ENCODE assay signal across 1 cellular context in the genomic region with DNA sequence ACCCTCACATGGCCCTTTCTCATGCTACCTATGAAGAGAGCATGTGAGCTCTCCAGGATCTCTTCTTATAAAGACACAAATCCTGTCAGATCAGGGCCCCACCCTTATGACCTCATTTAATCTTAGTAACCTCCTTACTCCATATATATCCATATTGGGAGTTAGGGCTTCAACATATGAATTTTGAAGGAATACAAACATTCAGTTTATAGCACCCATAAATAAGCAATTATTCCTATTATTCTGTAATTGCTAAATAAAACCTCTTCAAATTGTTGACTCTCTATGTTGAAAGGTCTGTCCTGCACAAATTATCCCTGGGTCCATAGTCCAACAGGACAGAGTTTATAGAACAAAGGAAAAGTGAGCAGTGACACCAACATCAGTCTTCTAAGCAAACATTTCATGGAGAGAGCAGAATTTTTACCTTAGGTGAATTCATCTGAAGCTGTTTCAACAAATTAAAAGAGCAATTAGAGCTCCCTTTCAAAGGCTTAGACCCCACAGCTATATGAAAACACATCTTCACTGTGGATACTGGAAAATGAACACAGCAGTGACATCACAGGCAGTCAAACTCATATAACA.
TF ChIP-seq lines count a peak whose summit lies in the region.

No MANE protein-coding gene starts in this region.

TF ChIP-seq in HepG2, 621 proteins besides CTCF, POLR2A, EP300 and RAD21 (continued from another document):
- TF ChIP-seq ZNF10 (CRISPR knock-in tag; IDR thresholded peaks at IDR 0.05; ENCODE audit: borderline replicate concordance, low read depth) = no peak
- no peak for TF ChIP-seq ZNF20 (CRISPR knock-in tag; IDR thresholded peaks at IDR 0.05)
- no peak for TF ChIP-seq NONO (IDR thresholded peaks at IDR 0.05)
- 0 out of 2 replicates have a peak, but pooled peaks have one; percentile 47 for TF ChIP-seq NONO (CRISPR knock-in tag; conservative IDR thresholded peaks at IDR 0.05)
- TF ChIP-seq ZNF543 (CRISPR knock-in tag; IDR thresholded peaks at IDR 0.05) = no peak
- TF ChIP-seq FIP1L1 (IDR thresholded peaks at IDR 0.05; ENCODE audit: borderline replicate concordance, insufficient read depth, low read depth, low read length) = no peak
- peak; percentile 31; the same call in 1 of the 2 replicates for TF ChIP-seq ZNF652 (CRISPR knock-in tag; IDR thresholded peaks at IDR 0.05; ENCODE audit: borderline replicate concordance, low read depth)
- TF ChIP-seq, protein P1, sequence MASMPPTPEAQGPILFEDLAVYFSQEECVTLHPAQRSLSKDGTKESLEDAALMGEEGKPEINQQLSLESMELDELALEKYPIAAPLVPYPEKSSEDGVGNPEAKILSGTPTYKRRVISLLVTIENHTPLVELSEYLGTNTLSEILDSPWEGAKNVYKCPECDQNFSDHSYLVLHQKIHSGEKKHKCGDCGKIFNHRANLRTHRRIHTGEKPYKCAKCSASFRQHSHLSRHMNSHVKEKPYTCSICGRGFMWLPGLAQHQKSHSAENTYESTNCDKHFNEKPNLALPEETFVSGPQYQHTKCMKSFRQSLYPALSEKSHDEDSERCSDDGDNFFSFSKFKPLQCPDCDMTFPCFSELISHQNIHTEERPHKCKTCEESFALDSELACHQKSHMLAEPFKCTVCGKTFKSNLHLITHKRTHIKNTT (CRISPR knock-in tag; IDR thresholded peaks at IDR 0.05) = no peak
- peak; percentile 86 for TF ChIP-seq NCOA2 (CRISPR knock-in tag; IDR thresholded peaks at IDR 0.05)
- no peak for TF ChIP-seq SP4 (CRISPR knock-in tag; IDR thresholded peaks at IDR 0.05)
- TF ChIP-seq SP2 (CRISPR knock-in tag; IDR thresholded peaks at IDR 0.05) = no peak
- TF ChIP-seq, protein P2, sequence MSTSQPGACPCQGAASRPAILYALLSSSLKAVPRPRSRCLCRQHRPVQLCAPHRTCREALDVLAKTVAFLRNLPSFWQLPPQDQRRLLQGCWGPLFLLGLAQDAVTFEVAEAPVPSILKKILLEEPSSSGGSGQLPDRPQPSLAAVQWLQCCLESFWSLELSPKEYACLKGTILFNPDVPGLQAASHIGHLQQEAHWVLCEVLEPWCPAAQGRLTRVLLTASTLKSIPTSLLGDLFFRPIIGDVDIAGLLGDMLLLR (CRISPR knock-in tag; IDR thresholded peaks at IDR 0.05) = no peak
- no peak for TF ChIP-seq ZBTB42 (CRISPR knock-in tag; IDR thresholded peaks at IDR 0.05)
- no peak for TF ChIP-seq TOPORS (CRISPR knock-in tag; IDR thresholded peaks at IDR 0.05)
- TF ChIP-seq, protein P3, sequence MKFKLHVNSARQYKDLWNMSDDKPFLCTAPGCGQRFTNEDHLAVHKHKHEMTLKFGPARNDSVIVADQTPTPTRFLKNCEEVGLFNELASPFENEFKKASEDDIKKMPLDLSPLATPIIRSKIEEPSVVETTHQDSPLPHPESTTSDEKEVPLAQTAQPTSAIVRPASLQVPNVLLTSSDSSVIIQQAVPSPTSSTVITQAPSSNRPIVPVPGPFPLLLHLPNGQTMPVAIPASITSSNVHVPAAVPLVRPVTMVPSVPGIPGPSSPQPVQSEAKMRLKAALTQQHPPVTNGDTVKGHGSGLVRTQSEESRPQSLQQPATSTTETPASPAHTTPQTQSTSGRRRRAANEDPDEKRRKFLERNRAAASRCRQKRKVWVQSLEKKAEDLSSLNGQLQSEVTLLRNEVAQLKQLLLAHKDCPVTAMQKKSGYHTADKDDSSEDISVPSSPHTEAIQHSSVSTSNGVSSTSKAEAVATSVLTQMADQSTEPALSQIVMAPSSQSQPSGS (CRISPR knock-in tag; IDR thresholded peaks at IDR 0.05) = peak; percentile 66; the same call in 1 of the 2 replicates
- TF ChIP-seq, protein P4, sequence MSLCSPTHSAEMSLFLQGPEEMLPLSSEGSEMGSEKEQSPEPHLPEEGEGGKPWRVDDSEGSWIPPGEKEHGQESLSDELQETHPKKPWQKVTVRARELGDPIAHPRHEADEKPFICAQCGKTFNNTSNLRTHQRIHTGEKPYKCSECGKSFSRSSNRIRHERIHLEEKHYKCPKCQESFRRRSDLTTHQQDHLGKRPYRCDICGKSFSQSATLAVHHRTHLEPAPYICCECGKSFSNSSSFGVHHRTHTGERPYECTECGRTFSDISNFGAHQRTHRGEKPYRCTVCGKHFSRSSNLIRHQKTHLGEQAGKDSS (CRISPR knock-in tag; IDR thresholded peaks at IDR 0.05; ENCODE audit: borderline replicate concordance, low read depth) = no peak
- TF ChIP-seq ZSCAN12 (CRISPR knock-in tag; IDR thresholded peaks at IDR 0.05) = no peak
- TF ChIP-seq ZNF282 (IDR thresholded peaks at IDR 0.05; ENCODE audit: partially characterized antibody) = no peak
- TF ChIP-seq ZBTB8A (CRISPR knock-in tag; IDR thresholded peaks at IDR 0.05; ENCODE audit: borderline replicate concordance, low read depth) = no peak
- no peak for TF ChIP-seq ZNF616 (CRISPR knock-in tag; IDR thresholded peaks at IDR 0.05; ENCODE audit: low read depth)
